Comparison of ENCODE assay signal across 9 cellular contexts in the genomic region with DNA sequence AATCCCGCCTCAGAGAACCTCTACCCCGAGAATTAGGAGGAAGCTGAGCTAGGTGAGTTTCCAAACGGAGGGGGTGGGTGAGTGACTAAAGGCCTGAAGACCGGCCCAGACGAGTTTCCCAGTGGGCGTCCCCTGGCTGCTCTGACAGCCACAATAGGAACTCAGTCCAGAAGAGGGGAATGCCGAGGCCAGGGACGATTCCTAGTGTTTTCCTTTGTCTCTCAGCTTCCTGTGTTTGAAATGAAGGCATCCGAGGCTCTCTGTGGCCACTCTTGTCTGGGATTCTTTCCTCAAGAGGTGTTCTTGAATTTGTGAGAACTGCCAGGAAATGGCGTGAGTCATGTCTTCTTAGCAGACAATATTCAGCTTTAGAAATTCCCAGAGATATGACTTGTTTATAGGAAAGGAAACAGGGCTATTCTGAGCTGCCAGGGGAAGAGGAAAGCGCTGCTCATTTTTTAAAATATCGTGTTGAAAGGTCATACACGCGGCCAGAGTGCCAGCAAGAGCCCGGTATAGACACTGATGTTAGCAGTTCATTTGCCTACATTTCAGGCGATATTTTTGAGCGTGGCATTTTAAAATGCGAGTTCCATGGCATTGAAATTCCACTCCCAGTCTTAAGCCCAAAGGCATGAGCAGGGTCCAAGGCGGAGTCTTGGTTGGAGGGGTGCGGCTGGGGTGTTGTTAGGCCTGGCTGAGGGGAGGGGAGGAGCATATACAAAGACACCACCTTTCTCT.
DNase-seq lines count a peak whose midpoint lies in the region; ATAC-seq and TF ChIP-seq lines count a peak whose summit lies in the region.
"Had no signal": no experiment of that assay in that cellular context is flagged by ENCODE, and none has a peak within 500 bp of the region (broad histone marks: within the 10 kb centered on the region; RNA-seq: fewer than 3 reads in every experiment).

No MANE protein-coding gene starts in this region.

- peaks cover 24% of the 10 kb centered on the region for H3K4me1 ChIP-seq in neuron (ENCODE audit: insufficient read depth, low read length)
- H3K4me1 ChIP-seq: BLaER1 had no signal

- H3K9me3 ChIP-seq in neuron (ENCODE audit: low read length) = no peaks in the 10 kb centered on the region
- H3K9me3 ChIP-seq: BLaER1 had no signal

- no peak for TF ChIP-seq CTCF in fibroblast of mammary gland (conservative IDR thresholded peaks at IDR 0.05; ENCODE audit: control insufficient read depth, insufficient read depth, low read depth, low read length)

- peak overlapping the region; percentile 46 for H3K4me3 ChIP-seq in fibroblast of mammary gland (ENCODE audit: control insufficient read depth, low read depth, low read length)
- H3K4me3 ChIP-seq in neuron (ENCODE audit: low read length) = peak overlapping the region; percentile 53
- H3K4me3 ChIP-seq: BLaER1 had no signal

- H3K27me3 ChIP-seq in neuron (ENCODE audit: insufficient read depth, low read length) = no peaks in the 10 kb centered on the region
- H3K27me3 ChIP-seq: BLaER1 had no signal

- peak; percentile 34 for DNase-seq in DMS79 treated with DMSO at 0.1 percent for 48 hours (lab: John Stamatoyannopoulos, UW)
- DNase-seq in DMS79 (lab: John Stamatoyannopoulos, UW) = no peak
- peak; percentile 25 to 34 for DNase-seq in activated CD4-positive, alpha-beta T cell treated with anti-CD3 and anti-CD28 coated beads, Interleukin-2, amount 50 U/mL, for 4 hours
- peak; percentile 99 for DNase-seq in fibroblast of mammary gland (ENCODE audit: low read depth)
- DNase-seq in mesenteric fat pad (ENCODE audit: low spot score) = no peak
- DNase-seq in NCI-H2171 treated with DMSO at 0.1 percent for 48 hours (lab: John Stamatoyannopoulos, UW) = no peak

- no peaks in the 10 kb centered on the region for H3K36me3 ChIP-seq in neuron (ENCODE audit: insufficient read depth, low read length)
- H3K36me3 ChIP-seq: BLaER1 had no signal

- peak overlapping the region; percentile 86 for H2AFZ ChIP-seq in neuron (ENCODE audit: low read depth, low read length)

- ATAC-seq in HG03342 (IDR thresholded peaks at IDR 0.05; ENCODE audit: unreplicated experiment) = peak; percentile 34

Comparison
In these comparisons a context has a peak if more than half of its experiments do, and no peak if none do; other contexts are left out.
1. DNase-seq: peak in DMS79 treated with DMSO at 0.1 percent for 48 hours (single experiment), activated CD4-positive, alpha-beta T cell treated with anti-CD3 and anti-CD28 coated beads, Interleukin-2, amount 50 U/mL, for 4 hours (2 of 2) and fibroblast of mammary gland (single experiment); none in DMS79 (single experiment), mesenteric fat pad (single experiment) and NCI-H2171 treated with DMSO at 0.1 percent for 48 hours (single experiment).